23 cellular contexts compared by ENCODE assay signal in the genomic region with DNA sequence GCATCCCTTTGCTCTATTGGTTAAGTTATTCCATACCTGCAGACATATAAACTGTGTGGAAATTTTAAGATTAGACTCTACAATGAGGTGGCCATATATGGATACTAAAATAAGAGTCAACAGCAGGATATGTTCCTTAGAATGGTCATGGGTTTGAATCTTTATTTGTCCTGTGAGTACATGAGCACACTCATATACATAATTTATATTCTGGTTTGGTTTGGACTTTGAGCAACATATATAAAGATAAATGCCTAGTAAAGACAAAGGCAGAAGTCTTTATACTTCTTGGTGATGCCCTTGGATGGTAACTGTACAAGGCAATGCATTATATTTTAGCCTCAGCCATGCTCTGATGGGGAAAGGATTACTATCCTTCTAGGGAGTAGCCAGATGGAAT.
"Had no signal": no experiment of that assay in that cellular context is flagged by ENCODE, and none has a peak within 500 bp of the region (broad histone marks: within the 10 kb centered on the region; RNA-seq: fewer than 3 reads in every experiment).

No MANE protein-coding gene starts in this region.

- H3K9me3 ChIP-seq: right lobe of liver, suprapubic skin, transverse colon, uterus had no signal

- DNase-seq: activated CD4-positive, alpha-beta T cell treated with anti-CD3 and anti-CD28 coated beads for 1 hour; activated CD8-positive, alpha-beta memory T cell treated with anti-CD3 and anti-CD28 coated beads for 24 hours; activated CD8-positive, alpha-beta memory T cell treated with anti-CD3 and anti-CD28 coated beads, Interleukin-2, amount 50 U/mL, for 48 hours; activated effector memory CD4-positive, alpha-beta T cell treated with Interleukin-2 at 50 U/mL for 16 hours; activated naive CD4-positive, alpha-beta T cell treated with anti-CD3 and anti-CD28 coated beads, Interleukin-2, amount 10 ng/mL, durations not matched to agents 7 days and 5 days; activated T-cell treated with anti-CD3 and anti-CD28 coated beads, Interleukin-2, amount 50 U/mL, for 48 hours; central memory CD4-positive, alpha-beta T cell; erythroblast; midbrain; right lobe of liver; stimulated activated CD4-positive, alpha-beta T cell treated with anti-CD3 and anti-CD28 coated beads, Interleukin-4, amount 100 ng/mL, for 1 hour; stimulated activated naive CD8-positive, alpha-beta T cell treated with anti-CD3 and anti-CD28 coated beads, Interleukin-15, amount 100 ng/mL, for 72 hours; T-helper 17 cell; transverse colon; uterus had no signal

- H3K4me2 ChIP-seq: hepatocyte, smooth muscle cell had no signal

- H3K4me3 Mint-ChIP-seq: activated naive CD4-positive, alpha-beta T cell treated with anti-CD3 and anti-CD28 coated beads, Interleukin-2, amount 10 ng/mL, durations not matched to agents 7 days and 5 days; neural crest cell; stimulated activated naive CD8-positive, alpha-beta T cell treated with anti-CD3 and anti-CD28 coated beads, Interleukin-15, amount 100 ng/mL, for 72 hours; T-helper 17 cell had no signal

- H3K4me1 Mint-ChIP-seq: activated naive CD4-positive, alpha-beta T cell treated with anti-CD3 and anti-CD28 coated beads, Interleukin-2, amount 10 ng/mL, durations not matched to agents 7 days and 5 days; stimulated activated naive CD8-positive, alpha-beta T cell treated with anti-CD3 and anti-CD28 coated beads, Interleukin-15, amount 100 ng/mL, for 72 hours had no signal

- H3K4me3 ChIP-seq: hepatocyte, lung, right lobe of liver, smooth muscle cell, suprapubic skin, transverse colon, uterus had no signal

- H3K79me2 ChIP-seq: hepatocyte had no signal

- H3K27me3 ChIP-seq: hepatocyte, right lobe of liver, suprapubic skin, transverse colon, uterus had no signal

- FAIRE-seq: colon had no signal

- H3K27ac ChIP-seq: hepatocyte, right lobe of liver, suprapubic skin, VCaP had no signal

- H3K36me3 ChIP-seq: uterus had no signal

- H3K27me3 Mint-ChIP-seq: activated naive CD4-positive, alpha-beta T cell treated with anti-CD3 and anti-CD28 coated beads, Interleukin-2, amount 10 ng/mL, durations not matched to agents 7 days and 5 days; progenitor cell of endocrine pancreas; stimulated activated naive CD8-positive, alpha-beta T cell treated with anti-CD3 and anti-CD28 coated beads, Interleukin-15, amount 100 ng/mL, for 72 hours; T-helper 17 cell had no signal

- ATAC-seq: stimulated activated naive CD8-positive, alpha-beta T cell treated with anti-CD3 and anti-CD28 coated beads, Interleukin-15, amount 100 ng/mL, for 72 hours; T-helper 17 cell had no signal

- H3K9me3 Mint-ChIP-seq: activated naive CD4-positive, alpha-beta T cell treated with anti-CD3 and anti-CD28 coated beads, Interleukin-2, amount 10 ng/mL, durations not matched to agents 7 days and 5 days; neural crest cell; stimulated activated naive CD8-positive, alpha-beta T cell treated with anti-CD3 and anti-CD28 coated beads, Interleukin-15, amount 100 ng/mL, for 72 hours had no signal

- H3K27ac Mint-ChIP-seq: activated naive CD4-positive, alpha-beta T cell treated with anti-CD3 and anti-CD28 coated beads, Interleukin-2, amount 10 ng/mL, durations not matched to agents 7 days and 5 days; progenitor cell of endocrine pancreas; stimulated activated naive CD8-positive, alpha-beta T cell treated with anti-CD3 and anti-CD28 coated beads, Interleukin-15, amount 100 ng/mL, for 72 hours; T-helper 17 cell had no signal

- H3K4me1 ChIP-seq: right lobe of liver had no signal

- H2AFZ ChIP-seq: hepatocyte had no signal
